ENCODE assay signal across 1 cellular context in the genomic region with DNA sequence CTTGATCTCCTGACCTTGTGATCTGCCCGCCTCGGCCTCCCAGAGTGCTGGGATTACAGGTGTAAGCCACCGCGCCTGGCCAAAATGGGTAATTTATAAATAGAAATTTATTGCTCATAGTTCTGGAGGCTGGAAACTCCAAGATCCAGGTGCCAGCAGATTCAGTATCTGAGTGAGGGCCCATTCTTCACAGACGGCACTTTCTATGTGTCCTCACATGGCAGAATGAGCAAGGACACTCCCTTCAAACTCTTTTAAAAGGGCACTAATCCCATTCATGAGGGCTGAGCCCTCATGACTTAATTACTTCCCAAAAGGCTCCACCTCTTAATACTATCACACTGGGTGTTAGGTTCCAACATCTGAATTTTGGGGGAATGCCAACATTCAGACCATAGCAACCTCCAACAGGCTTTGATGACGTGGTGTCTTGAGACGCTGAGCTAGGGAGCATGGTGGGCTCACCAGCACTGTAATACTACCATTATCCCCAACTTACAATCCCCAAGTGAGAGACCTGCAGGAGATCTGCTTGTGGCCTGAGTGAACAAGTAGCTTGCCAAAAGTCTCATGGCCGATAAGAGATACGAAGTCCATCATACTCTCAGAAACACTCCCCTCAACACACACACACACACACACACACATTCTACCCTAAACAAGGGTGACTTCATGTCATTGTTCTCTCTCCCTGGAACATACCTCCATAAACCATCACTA.
TF ChIP-seq lines count a peak whose summit lies in the region.

No MANE protein-coding gene starts in this region.

TF ChIP-seq in K562, 482 proteins besides CTCF, POLR2A, EP300 and RAD21 (continued from another document and continues in another):
- TF ChIP-seq FOXM1 (IDR thresholded peaks at IDR 0.05; ENCODE audit: low read depth) = no peak
- TF ChIP-seq FOXM1 (CRISPR knock-in tag; IDR thresholded peaks at IDR 0.05; ENCODE audit: low read depth) = no peak
- no peak for TF ChIP-seq KLF6 (CRISPR knock-in tag; IDR thresholded peaks at IDR 0.05; ENCODE audit: borderline replicate concordance)
- TF ChIP-seq, protein P1, sequence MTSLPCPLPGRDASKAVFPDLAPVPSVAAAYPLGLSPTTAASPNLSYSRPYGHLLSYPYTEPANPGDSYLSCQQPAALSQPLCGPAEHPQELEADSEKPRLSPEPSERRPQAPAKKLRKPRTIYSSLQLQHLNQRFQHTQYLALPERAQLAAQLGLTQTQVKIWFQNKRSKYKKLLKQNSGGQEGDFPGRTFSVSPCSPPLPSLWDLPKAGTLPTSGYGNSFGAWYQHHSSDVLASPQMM (CRISPR knock-in tag; IDR thresholded peaks at IDR 0.05) = no peak
- no peak for TF ChIP-seq ZNF444 (CRISPR knock-in tag; IDR thresholded peaks at IDR 0.05)
- TF ChIP-seq PURB (CRISPR knock-in tag; IDR thresholded peaks at IDR 0.05; ENCODE audit: low read depth) = no peak
- TF ChIP-seq SMARCB1 (IDR thresholded peaks at IDR 0.05; ENCODE audit: insufficient read length, low read depth) = no peak
- no peak for TF ChIP-seq CREB1 (IDR thresholded peaks at IDR 0.05)
- no peak for TF ChIP-seq CREB1 (CRISPR knock-in tag; IDR thresholded peaks at IDR 0.05)
- no peak for TF ChIP-seq CHD1 (IDR thresholded peaks at IDR 0.05; ENCODE audit: low read length)
- no peak for TF ChIP-seq ATF1 (CRISPR knock-in tag; IDR thresholded peaks at IDR 0.05)
- peak; percentile 73 for TF ChIP-seq ATF1 (tag; IDR thresholded peaks at IDR 0.05)
- no peak for TF ChIP-seq HOXB6 (CRISPR knock-in tag; IDR thresholded peaks at IDR 0.05; ENCODE audit: borderline replicate concordance)
- TF ChIP-seq, protein P2, sequence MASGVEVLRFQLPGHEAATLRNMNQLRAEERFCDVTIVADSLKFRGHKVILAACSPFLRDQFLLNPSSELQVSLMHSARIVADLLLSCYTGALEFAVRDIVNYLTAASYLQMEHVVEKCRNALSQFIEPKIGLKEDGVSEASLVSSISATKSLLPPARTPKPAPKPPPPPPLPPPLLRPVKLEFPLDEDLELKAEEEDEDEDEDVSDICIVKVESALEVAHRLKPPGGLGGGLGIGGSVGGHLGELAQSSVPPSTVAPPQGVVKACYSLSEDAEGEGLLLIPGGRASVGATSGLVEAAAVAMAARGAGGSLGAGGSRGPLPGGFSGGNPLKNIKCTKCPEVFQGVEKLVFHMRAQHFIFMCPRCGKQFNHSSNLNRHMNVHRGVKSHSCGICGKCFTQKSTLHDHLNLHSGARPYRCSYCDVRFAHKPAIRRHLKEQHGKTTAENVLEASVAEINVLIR (CRISPR knock-in tag; IDR thresholded peaks at IDR 0.05) = no peak
- no peak for TF ChIP-seq ZNF133 (CRISPR knock-in tag; IDR thresholded peaks at IDR 0.05)
- TF ChIP-seq SREBF2 (CRISPR knock-in tag; IDR thresholded peaks at IDR 0.05) = no peak
- TF ChIP-seq ETS2 (tag; IDR thresholded peaks at IDR 0.05; ENCODE audit: borderline replicate concordance, poor library complexity, severe bottlenecking) = no peak
- TF ChIP-seq ZNF212 (CRISPR knock-in tag; IDR thresholded peaks at IDR 0.05) = no peak
- no peak for TF ChIP-seq EGR1 (conservative IDR thresholded peaks at IDR 0.05)
- no peak for TF ChIP-seq GATA2 (CRISPR knock-in tag; IDR thresholded peaks at IDR 0.05)
- TF ChIP-seq TFAM (CRISPR knock-in tag; conservative IDR thresholded peaks at IDR 0.05) = no peak
- TF ChIP-seq PCBP1 (IDR thresholded peaks at IDR 0.05; ENCODE audit: low read depth, low read length, poor library complexity, severe bottlenecking) = no peak
- TF ChIP-seq, protein P3, sequence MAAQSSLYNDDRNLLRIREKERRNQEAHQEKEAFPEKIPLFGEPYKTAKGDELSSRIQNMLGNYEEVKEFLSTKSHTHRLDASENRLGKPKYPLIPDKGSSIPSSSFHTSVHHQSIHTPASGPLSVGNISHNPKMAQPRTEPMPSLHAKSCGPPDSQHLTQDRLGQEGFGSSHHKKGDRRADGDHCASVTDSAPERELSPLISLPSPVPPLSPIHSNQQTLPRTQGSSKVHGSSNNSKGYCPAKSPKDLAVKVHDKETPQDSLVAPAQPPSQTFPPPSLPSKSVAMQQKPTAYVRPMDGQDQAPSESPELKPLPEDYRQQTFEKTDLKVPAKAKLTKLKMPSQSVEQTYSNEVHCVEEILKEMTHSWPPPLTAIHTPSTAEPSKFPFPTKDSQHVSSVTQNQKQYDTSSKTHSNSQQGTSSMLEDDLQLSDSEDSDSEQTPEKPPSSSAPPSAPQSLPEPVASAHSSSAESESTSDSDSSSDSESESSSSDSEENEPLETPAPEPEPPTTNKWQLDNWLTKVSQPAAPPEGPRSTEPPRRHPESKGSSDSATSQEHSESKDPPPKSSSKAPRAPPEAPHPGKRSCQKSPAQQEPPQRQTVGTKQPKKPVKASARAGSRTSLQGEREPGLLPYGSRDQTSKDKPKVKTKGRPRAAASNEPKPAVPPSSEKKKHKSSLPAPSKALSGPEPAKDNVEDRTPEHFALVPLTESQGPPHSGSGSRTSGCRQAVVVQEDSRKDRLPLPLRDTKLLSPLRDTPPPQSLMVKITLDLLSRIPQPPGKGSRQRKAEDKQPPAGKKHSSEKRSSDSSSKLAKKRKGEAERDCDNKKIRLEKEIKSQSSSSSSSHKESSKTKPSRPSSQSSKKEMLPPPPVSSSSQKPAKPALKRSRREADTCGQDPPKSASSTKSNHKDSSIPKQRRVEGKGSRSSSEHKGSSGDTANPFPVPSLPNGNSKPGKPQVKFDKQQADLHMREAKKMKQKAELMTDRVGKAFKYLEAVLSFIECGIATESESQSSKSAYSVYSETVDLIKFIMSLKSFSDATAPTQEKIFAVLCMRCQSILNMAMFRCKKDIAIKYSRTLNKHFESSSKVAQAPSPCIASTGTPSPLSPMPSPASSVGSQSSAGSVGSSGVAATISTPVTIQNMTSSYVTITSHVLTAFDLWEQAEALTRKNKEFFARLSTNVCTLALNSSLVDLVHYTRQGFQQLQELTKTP (IDR thresholded peaks at IDR 0.05; ENCODE audit: low read depth in 1 of 2, partially characterized antibody in 2 of 2) = no peak
- no peak for TF ChIP-seq MAFF (IDR thresholded peaks at IDR 0.05; ENCODE audit: low read length)
- no peak for TF ChIP-seq ZBTB17 (CRISPR knock-in tag; IDR thresholded peaks at IDR 0.05)
- no peak for TF ChIP-seq NFYB (IDR thresholded peaks at IDR 0.05; ENCODE audit: extremely low read depth, insufficient read length)
- TF ChIP-seq CEBPG (CRISPR knock-in tag; IDR thresholded peaks at IDR 0.05) = no peak
- no peak for TF ChIP-seq CEBPG (tag; conservative IDR thresholded peaks at IDR 0.05 in 1 of 2, IDR thresholded peaks at IDR 0.05 in 1 of 2)
- no peak for TF ChIP-seq RBFOX2 (IDR thresholded peaks at IDR 0.05; ENCODE audit: low read depth, low read length)
- TF ChIP-seq, protein P4, sequence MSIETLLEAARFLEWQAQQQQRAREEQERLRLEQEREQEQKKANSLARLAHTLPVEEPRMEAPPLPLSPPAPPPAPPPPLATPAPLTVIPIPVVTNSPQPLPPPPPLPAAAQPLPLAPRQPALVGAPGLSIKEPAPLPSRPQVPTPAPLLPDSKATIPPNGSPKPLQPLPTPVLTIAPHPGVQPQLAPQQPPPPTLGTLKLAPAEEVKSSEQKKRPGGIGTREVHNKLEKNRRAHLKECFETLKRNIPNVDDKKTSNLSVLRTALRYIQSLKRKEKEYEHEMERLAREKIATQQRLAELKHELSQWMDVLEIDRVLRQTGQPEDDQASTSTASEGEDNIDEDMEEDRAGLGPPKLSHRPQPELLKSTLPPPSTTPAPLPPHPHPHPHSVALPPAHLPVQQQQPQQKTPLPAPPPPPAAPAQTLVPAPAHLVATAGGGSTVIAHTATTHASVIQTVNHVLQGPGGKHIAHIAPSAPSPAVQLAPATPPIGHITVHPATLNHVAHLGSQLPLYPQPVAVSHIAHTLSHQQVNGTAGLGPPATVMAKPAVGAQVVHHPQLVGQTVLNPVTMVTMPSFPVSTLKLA (conservative IDR thresholded peaks at IDR 0.05) = no peak
- no peak for TF ChIP-seq MBD2 (IDR thresholded peaks at IDR 0.05; ENCODE audit: borderline replicate concordance, low read depth)
- peak; percentile 62 for TF ChIP-seq ARID1B (IDR thresholded peaks at IDR 0.05)
- TF ChIP-seq, protein P5, sequence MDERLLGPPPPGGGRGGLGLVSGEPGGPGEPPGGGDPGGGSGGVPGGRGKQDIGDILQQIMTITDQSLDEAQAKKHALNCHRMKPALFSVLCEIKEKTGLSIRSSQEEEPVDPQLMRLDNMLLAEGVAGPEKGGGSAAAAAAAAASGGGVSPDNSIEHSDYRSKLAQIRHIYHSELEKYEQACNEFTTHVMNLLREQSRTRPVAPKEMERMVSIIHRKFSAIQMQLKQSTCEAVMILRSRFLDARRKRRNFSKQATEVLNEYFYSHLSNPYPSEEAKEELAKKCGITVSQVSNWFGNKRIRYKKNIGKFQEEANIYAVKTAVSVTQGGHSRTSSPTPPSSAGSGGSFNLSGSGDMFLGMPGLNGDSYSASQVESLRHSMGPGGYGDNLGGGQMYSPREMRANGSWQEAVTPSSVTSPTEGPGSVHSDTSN (CRISPR knock-in tag; IDR thresholded peaks at IDR 0.05; ENCODE audit: low read depth) = no peak
- TF ChIP-seq, protein P5 (tag; conservative IDR thresholded peaks at IDR 0.05; ENCODE audit: low read depth) = no peak
- TF ChIP-seq MECOM (CRISPR knock-in tag; IDR thresholded peaks at IDR 0.05) = no peak
- no peak for TF ChIP-seq TAF1 (IDR thresholded peaks at IDR 0.05; ENCODE audit: control insufficient read depth, extremely low read depth, insufficient read depth, low read length, severe bottlenecking)
- TF ChIP-seq SMAD2 (IDR thresholded peaks at IDR 0.05; ENCODE audit: low read depth, low read length) = no peak
- TF ChIP-seq, protein P6, sequence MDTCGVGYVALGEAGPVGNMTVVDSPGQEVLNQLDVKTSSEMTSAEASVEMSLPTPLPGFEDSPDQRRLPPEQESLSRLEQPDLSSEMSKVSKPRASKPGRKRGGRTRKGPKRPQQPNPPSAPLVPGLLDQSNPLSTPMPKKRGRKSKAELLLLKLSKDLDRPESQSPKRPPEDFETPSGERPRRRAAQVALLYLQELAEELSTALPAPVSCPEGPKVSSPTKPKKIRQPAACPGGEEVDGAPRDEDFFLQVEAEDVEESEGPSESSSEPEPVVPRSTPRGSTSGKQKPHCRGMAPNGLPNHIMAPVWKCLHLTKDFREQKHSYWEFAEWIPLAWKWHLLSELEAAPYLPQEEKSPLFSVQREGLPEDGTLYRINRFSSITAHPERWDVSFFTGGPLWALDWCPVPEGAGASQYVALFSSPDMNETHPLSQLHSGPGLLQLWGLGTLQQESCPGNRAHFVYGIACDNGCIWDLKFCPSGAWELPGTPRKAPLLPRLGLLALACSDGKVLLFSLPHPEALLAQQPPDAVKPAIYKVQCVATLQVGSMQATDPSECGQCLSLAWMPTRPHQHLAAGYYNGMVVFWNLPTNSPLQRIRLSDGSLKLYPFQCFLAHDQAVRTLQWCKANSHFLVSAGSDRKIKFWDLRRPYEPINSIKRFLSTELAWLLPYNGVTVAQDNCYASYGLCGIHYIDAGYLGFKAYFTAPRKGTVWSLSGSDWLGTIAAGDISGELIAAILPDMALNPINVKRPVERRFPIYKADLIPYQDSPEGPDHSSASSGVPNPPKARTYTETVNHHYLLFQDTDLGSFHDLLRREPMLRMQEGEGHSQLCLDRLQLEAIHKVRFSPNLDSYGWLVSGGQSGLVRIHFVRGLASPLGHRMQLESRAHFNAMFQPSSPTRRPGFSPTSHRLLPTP (IDR thresholded peaks at IDR 0.05; ENCODE audit: borderline replicate concordance, extremely low read depth, insufficient read length) = no peak
- TF ChIP-seq, protein P7, sequence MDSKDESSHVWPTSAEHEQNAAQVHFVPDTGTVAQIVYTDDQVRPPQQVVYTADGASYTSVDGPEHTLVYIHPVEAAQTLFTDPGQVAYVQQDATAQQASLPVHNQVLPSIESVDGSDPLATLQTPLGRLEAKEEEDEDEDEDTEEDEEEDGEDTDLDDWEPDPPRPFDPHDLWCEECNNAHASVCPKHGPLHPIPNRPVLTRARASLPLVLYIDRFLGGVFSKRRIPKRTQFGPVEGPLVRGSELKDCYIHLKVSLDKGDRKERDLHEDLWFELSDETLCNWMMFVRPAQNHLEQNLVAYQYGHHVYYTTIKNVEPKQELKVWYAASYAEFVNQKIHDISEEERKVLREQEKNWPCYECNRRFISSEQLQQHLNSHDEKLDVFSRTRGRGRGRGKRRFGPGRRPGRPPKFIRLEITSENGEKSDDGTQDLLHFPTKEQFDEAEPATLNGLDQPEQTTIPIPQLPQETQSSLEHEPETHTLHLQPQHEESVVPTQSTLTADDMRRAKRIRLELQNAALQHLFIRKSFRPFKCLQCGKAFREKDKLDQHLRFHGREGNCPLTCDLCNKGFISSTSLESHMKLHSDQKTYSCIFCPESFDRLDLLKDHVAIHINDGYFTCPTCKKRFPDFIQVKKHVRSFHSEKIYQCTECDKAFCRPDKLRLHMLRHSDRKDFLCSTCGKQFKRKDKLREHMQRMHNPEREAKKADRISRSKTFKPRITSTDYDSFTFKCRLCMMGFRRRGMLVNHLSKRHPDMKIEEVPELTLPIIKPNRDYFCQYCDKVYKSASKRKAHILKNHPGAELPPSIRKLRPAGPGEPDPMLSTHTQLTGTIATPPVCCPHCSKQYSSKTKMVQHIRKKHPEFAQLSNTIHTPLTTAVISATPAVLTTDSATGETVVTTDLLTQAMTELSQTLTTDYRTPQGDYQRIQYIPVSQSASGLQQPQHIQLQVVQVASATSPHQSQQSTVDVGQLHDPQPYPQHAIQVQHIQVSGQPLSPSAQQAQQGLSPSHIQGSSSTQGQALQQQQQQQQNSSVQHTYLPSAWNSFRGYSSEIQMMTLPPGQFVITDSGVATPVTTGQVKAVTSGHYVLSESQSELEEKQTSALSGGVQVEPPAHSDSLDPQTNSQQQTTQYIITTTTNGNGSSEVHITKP (IDR thresholded peaks at IDR 0.05; ENCODE audit: partially characterized antibody) = no peak
- no peak for TF ChIP-seq ZNF707 (CRISPR knock-in tag; conservative IDR thresholded peaks at IDR 0.05)
- no peak for TF ChIP-seq RB1 (IDR thresholded peaks at IDR 0.05; ENCODE audit: low read depth)
